Comparison of ENCODE assay signal across 38 cellular contexts in genomic region chr5:53597894-53598293, GRCh38.
"Had no signal": no experiment of that assay in that cellular context is flagged by ENCODE, and none has a peak within 500 bp of the region (broad histone marks: within the 10 kb centered on the region; RNA-seq: fewer than 3 reads in every experiment).

No MANE protein-coding gene starts in this region.

- H3K27me3 Mint-ChIP-seq: activated naive CD4-positive, alpha-beta T cell treated with anti-CD3 and anti-CD28 coated beads, Interleukin-2, amount 10 ng/mL, durations not matched to agents 7 days and 5 days; activated naive CD4-positive, alpha-beta T cell treated with anti-CD3 and anti-CD28 coated beads, Interleukin-2, amount 50 U/mL, for 24 hours; activated naive CD8-positive, alpha-beta T cell; activated naive CD8-positive, alpha-beta T cell treated with anti-CD3 and anti-CD28 coated beads for 36 hours; activated naive CD8-positive, alpha-beta T cell treated with anti-CD3 and anti-CD28 coated beads, Interleukin-2, amount 10 ng/mL, durations not matched to agents 7 days and 5 days; activated naive CD8-positive, alpha-beta T cell treated with anti-CD3 and anti-CD28 coated beads, Interleukin-2, amount 50 U/mL, for 24 hours; activated T-cell treated with anti-CD3 and anti-CD28 coated beads, Interleukin-2, amount 50 U/mL, for 24 hours; activated T-helper 17 cell treated with anti-CD3 and anti-CD28 coated beads, Interleukin-2, amount 50 U/mL, for 72 hours; brain; central memory CD8-positive, alpha-beta T cell had no signal

- H3K4me1 Mint-ChIP-seq: activated naive CD4-positive, alpha-beta T cell treated with anti-CD3 and anti-CD28 coated beads, Interleukin-2, amount 10 ng/mL, durations not matched to agents 7 days and 5 days had no signal

- H3K4me3 ChIP-seq: adrenal gland, ascending aorta, body of pancreas, breast epithelium, cardiac muscle cell had no signal

- H3K27me3 ChIP-seq: adrenal gland, ascending aorta, body of pancreas, brain microvascular endothelial cell, breast epithelium, cardiac muscle cell had no signal

- H3K27ac ChIP-seq: adrenal gland, ascending aorta, body of pancreas, brain microvascular endothelial cell, breast epithelium, cardiac muscle cell had no signal

- H3K36me3 ChIP-seq: adrenal gland, ascending aorta, brain microvascular endothelial cell, breast epithelium had no signal

- H3K4me3 Mint-ChIP-seq: activated naive CD4-positive, alpha-beta T cell treated with anti-CD3 and anti-CD28 coated beads for 36 hours; activated naive CD4-positive, alpha-beta T cell treated with anti-CD3 and anti-CD28 coated beads, Interleukin-2, amount 10 ng/mL, durations not matched to agents 7 days and 5 days; activated naive CD4-positive, alpha-beta T cell treated with anti-CD3 and anti-CD28 coated beads, Interleukin-2, amount 50 U/mL, for 24 hours; activated naive CD8-positive, alpha-beta T cell; activated naive CD8-positive, alpha-beta T cell treated with anti-CD3 and anti-CD28 coated beads for 36 hours; activated naive CD8-positive, alpha-beta T cell treated with anti-CD3 and anti-CD28 coated beads, Interleukin-2, amount 10 ng/mL, durations not matched to agents 7 days and 5 days; activated naive CD8-positive, alpha-beta T cell treated with anti-CD3 and anti-CD28 coated beads, Interleukin-2, amount 50 U/mL, for 24 hours; activated T-cell treated with anti-CD3 and anti-CD28 coated beads, Interleukin-2, amount 50 U/mL, for 24 hours; activated T-cell treated with anti-CD3 and anti-CD28 coated beads, Interleukin-2, amount 50 U/mL, for 4 hours; activated T-cell treated with anti-CD3 and anti-CD28 coated beads, Interleukin-2, amount 50 U/mL, for 72 hours; activated T-helper 1 cell treated with anti-CD3 and anti-CD28 coated beads, Interleukin-12 subunit alpha, Interleukin-12 subunit beta, Interleukin-2, Interleukin-4 antibody, amounts not matched to agents 30 ng/mL and 10 ng/mL and 1 ng/mL, durations not matched to agents 14 hours and 24 hours and 36 hours; activated T-helper 17 cell treated with anti-CD3 and anti-CD28 coated beads, Interleukin-2, amount 50 U/mL, for 72 hours; brain; central memory CD8-positive, alpha-beta T cell had no signal

- H3K36me3 Mint-ChIP-seq: activated naive CD4-positive, alpha-beta T cell treated with anti-CD3 and anti-CD28 coated beads, Interleukin-2, amount 10 ng/mL, durations not matched to agents 7 days and 5 days had no signal

- DNase-seq: activated effector memory CD4-positive, alpha-beta T cell treated with anti-CD3 and anti-CD28 coated beads, Interleukin-2, amount 50 U/mL, for 16 hours; activated effector memory CD4-positive, alpha-beta T cell treated with Interleukin-2 at 50 U/mL for 16 hours; activated gamma-delta T cell; activated gamma-delta T cell treated with Interleukin-2 at 50 U/mL for 16 hours; activated naive CD4-positive, alpha-beta T cell; activated naive CD4-positive, alpha-beta T cell treated with anti-CD3 and anti-CD28 coated beads for 36 hours; activated naive CD4-positive, alpha-beta T cell treated with anti-CD3 and anti-CD28 coated beads, Interleukin-2, amount 10 ng/mL, durations not matched to agents 7 days and 5 days; activated naive CD4-positive, alpha-beta T cell treated with anti-CD3 and anti-CD28 coated beads, Interleukin-2, amount 50 U/mL, for 16 hours; activated naive CD4-positive, alpha-beta T cell treated with Interleukin-2 at 50 U/mL for 16 hours; activated naive CD8-positive, alpha-beta T cell treated with anti-CD3 and anti-CD28 coated beads for 36 hours; activated naive CD8-positive, alpha-beta T cell treated with anti-CD3 and anti-CD28 coated beads, Interleukin-2, amount 10 ng/mL, durations not matched to agents 7 days and 5 days; activated naive CD8-positive, alpha-beta T cell treated with anti-CD3 and anti-CD28 coated beads, Interleukin-2, amount 50 U/mL, for 24 hours; activated T-cell treated with anti-CD3 and anti-CD28 coated beads, Interleukin-2, amount 50 U/mL, for 1 hour; activated T-cell treated with anti-CD3 and anti-CD28 coated beads, Interleukin-2, amount 50 U/mL, for 24 hours; activated T-cell treated with anti-CD3 and anti-CD28 coated beads, Interleukin-2, amount 50 U/mL, for 4 hours; activated T-cell treated with anti-CD3 and anti-CD28 coated beads, Interleukin-2, amount 50 U/mL, for 48 hours; activated T-cell treated with anti-CD3 and anti-CD28 coated beads, Interleukin-2, amount 50 U/mL, for 72 hours; adrenal gland; amniotic stem cell; amygdala; anterior cingulate cortex; aorta; body of pancreas; brain microvascular endothelial cell; caudate nucleus; central memory CD4-positive, alpha-beta T cell; cerebellar nuclear complex had no signal

- H3K4me1 ChIP-seq: breast epithelium had no signal

- ATAC-seq: activated naive CD4-positive, alpha-beta T cell treated with anti-CD3 and anti-CD28 coated beads, Interleukin-2, amount 50 U/mL, for 72 hours; activated naive CD8-positive, alpha-beta T cell treated with anti-CD3 and anti-CD28 coated beads, Interleukin-2, amount 50 U/mL, for 24 hours; activated T-cell treated with anti-CD3 and anti-CD28 coated beads, Interleukin-2, amount 50 U/mL, for 4 hours; activated T-cell treated with anti-CD3 and anti-CD28 coated beads, Interleukin-2, amount 50 U/mL, for 72 hours; activated T-helper 17 cell treated with anti-CD3 and anti-CD28 coated beads, Interleukin-2, amount 50 U/mL, for 72 hours; body of pancreas had no signal

- H3K9me3 ChIP-seq: adrenal gland, ascending aorta, body of pancreas, breast epithelium had no signal

- H3K27ac Mint-ChIP-seq: activated naive CD4-positive, alpha-beta T cell treated with anti-CD3 and anti-CD28 coated beads for 36 hours; activated naive CD4-positive, alpha-beta T cell treated with anti-CD3 and anti-CD28 coated beads, Interleukin-2, amount 10 ng/mL, durations not matched to agents 7 days and 5 days; activated naive CD4-positive, alpha-beta T cell treated with anti-CD3 and anti-CD28 coated beads, Interleukin-2, amount 50 U/mL, for 24 hours; activated naive CD4-positive, alpha-beta T cell treated with anti-CD3 and anti-CD28 coated beads, Interleukin-2, amount 50 U/mL, for 72 hours; activated naive CD8-positive, alpha-beta T cell; activated naive CD8-positive, alpha-beta T cell treated with anti-CD3 and anti-CD28 coated beads for 36 hours; activated naive CD8-positive, alpha-beta T cell treated with anti-CD3 and anti-CD28 coated beads, Interleukin-2, amount 10 ng/mL, durations not matched to agents 7 days and 5 days; activated naive CD8-positive, alpha-beta T cell treated with anti-CD3 and anti-CD28 coated beads, Interleukin-2, amount 50 U/mL, for 24 hours; activated T-cell treated with anti-CD3 and anti-CD28 coated beads, Interleukin-2, amount 50 U/mL, for 24 hours; activated T-cell treated with anti-CD3 and anti-CD28 coated beads, Interleukin-2, amount 50 U/mL, for 72 hours; activated T-helper 1 cell treated with anti-CD3 and anti-CD28 coated beads, Interleukin-12 subunit alpha, Interleukin-12 subunit beta, Interleukin-2, Interleukin-4 antibody, amounts not matched to agents 30 ng/mL and 10 ng/mL and 1 ng/mL, durations not matched to agents 14 hours and 24 hours and 36 hours; activated T-helper 17 cell treated with anti-CD3 and anti-CD28 coated beads, Interleukin-2, amount 50 U/mL, for 72 hours; activated T-helper 2 cell treated with anti-CD3 and anti-CD28 coated beads, Interferon-gamma antibody, Interleukin-2, Interleukin-4, amounts not matched to agents 10 μg/mL and 5 μg/mL and 100 μg/mL, durations not matched to agents 14 hours and 24 hours and 36 hours; brain had no signal
